Comparison of ENCODE assay signal across 8 cellular contexts in genomic region chr5:123089971-123090640, GRCh38. TPM values are rescaled to one million over a fixed set of nuclear protein-coding genes. Genes with fewer than 3 reads are reported as not detected.
DNase-seq lines count a peak whose midpoint lies in the region; ATAC-seq and TF ChIP-seq lines count a peak whose summit lies in the region.

No MANE protein-coding gene starts in this region.

- H3K27ac ChIP-seq in HL-60 (replicated peaks), result no peak overlapping the region
- no peak overlapping the region for H3K27ac ChIP-seq in brain microvascular endothelial cell
- H3K27ac ChIP-seq in liver (ENCODE audit: low read depth in 1 of 2, low read length in 2 of 2), result no peak overlapping the region
- no peak overlapping the region for H3K27ac ChIP-seq in vagina

- in situ Hi-C loops in brain microvascular endothelial cell (cut with HindIII; ENCODE audit: low pct_ligation_motif_present, low sequenced_read_pairs), result loop anchor here (25.0 kb wide), 1 partner anchor 578 kb away; no protein-coding TSS in a partner anchor

- no peak for ATAC-seq in HG03139 (IDR thresholded peaks at IDR 0.05; ENCODE audit: unreplicated experiment)

- H3K9me3 ChIP-seq in liver (ENCODE audit: control insufficient read depth in 4 of 4, low read length in 3 of 4) (peaks cover 0 to 4% (median 1%) of the 10 kb centered on the region in 4 donors), vagina (no peaks in the 10 kb centered on the region)

- TF ChIP-seq RAD21 in liver (IDR thresholded peaks at IDR 0.05), result no peak

- H3K27me3 ChIP-seq in HL-60 (ENCODE audit: insufficient read depth, poor library complexity, severe bottlenecking) (peaks cover 17% of the 10 kb centered on the region), brain microvascular endothelial cell (replicated peaks) (peaks cover 85% of the 10 kb centered on the region), liver (ENCODE audit: control insufficient read depth in 4 of 4, insufficient read depth in 4 of 4, low read length in 3 of 4) (peaks cover 0 to 43% (median 24%) of the 10 kb centered on the region in 4 donors), vagina (peaks cover 36% of the 10 kb centered on the region)

- H3K4me3 ChIP-seq in HL-60 (replicated peaks; ENCODE audit: insufficient read depth, low read length) (peak overlapping the region; percentile 21), brain microvascular endothelial cell (ENCODE audit: low read depth, low read length) (peak overlapping the region; percentile 43), liver (ENCODE audit: low read depth in 1 of 3, low read length in 3 of 3) (peak overlapping the region in 2 of 3 donors; percentile 32 to 59), vagina (peak overlapping the region; percentile 45 to 68)

- H3K4me1 ChIP-seq in liver (ENCODE audit: control insufficient read depth in 4 of 4, insufficient read depth in 4 of 4, low read length in 3 of 4), result peaks cover 31 to 48% (median 39%) of the 10 kb centered on the region in 4 donors
- H3K4me1 ChIP-seq in vagina, result peaks cover 37% of the 10 kb centered on the region

- TF ChIP-seq CTCF in HL-60 (IDR thresholded peaks at IDR 0.05; ENCODE audit: insufficient read depth, low read length), result no peak
- TF ChIP-seq CTCF in brain microvascular endothelial cell (IDR thresholded peaks at IDR 0.05; ENCODE audit: low read depth, low read length, missing control alignments), result no peak
- TF ChIP-seq CTCF in liver (IDR thresholded peaks at IDR 0.05; ENCODE audit: low read depth, low read length, missing input control), result no peak
- no peak for TF ChIP-seq CTCF in vagina (IDR thresholded peaks at IDR 0.05)

- no peaks in the 10 kb centered on the region for H3K36me3 ChIP-seq in brain microvascular endothelial cell (replicated peaks)
- H3K36me3 ChIP-seq in liver (ENCODE audit: control insufficient read depth in 4 of 4, insufficient read depth in 3 of 4, low read depth in 1 of 4, low read length in 3 of 4), result no peaks in the 10 kb centered on the region
- H3K36me3 ChIP-seq in vagina, result no peaks in the 10 kb centered on the region

- H3K9ac ChIP-seq in liver (ENCODE audit: low read depth in 1 of 2, low read length in 2 of 2), result no peak overlapping the region

- peak; percentile 75 for DNase-seq in DMS53 (lab: John Stamatoyannopoulos, UW)
- peak in 1 of 2 experiments; percentile 7 for DNase-seq in HL-60 (ENCODE audit: low read depth in 1 of 2, low spot score in 1 of 2)
- no peak for DNase-seq in brain microvascular endothelial cell
- no peak for DNase-seq in vagina (ENCODE audit: extremely low spot score in 2 of 2)
- DNase-seq in putamen (ENCODE audit: low spot score), result no peak
- no peak for DNase-seq in nucleus accumbens (lab: John Stamatoyannopoulos, UW)

- intact Hi-C loops in vagina (cut with DNase I), result loop anchor here (5.0 to 10.0 kb wide), 2 partner anchors 53 to 265 kb away; partner anchors contain the start of gene PPIC

- no peak for TF ChIP-seq POLR2A in vagina (IDR thresholded peaks at IDR 0.05)

- 2% methylated on average over 83 of the region's 83 CpGs for WGBS in liver

TF ChIP-seq in liver, 16 proteins besides CTCF, POLR2A, EP300 and RAD21:
- TF ChIP-seq NR2F2 (IDR thresholded peaks at IDR 0.05) (no peak), GABPA (IDR thresholded peaks at IDR 0.05 in 1 of 2, conservative IDR thresholded peaks at IDR 0.05 in 1 of 2) (no peak), RXRA (IDR thresholded peaks at IDR 0.05) (no peak), MAX (IDR thresholded peaks at IDR 0.05) (no peak), YY1 (IDR thresholded peaks at IDR 0.05) (no peak), FOXA1 (IDR thresholded peaks at IDR 0.05) (no peak), REST (IDR thresholded peaks at IDR 0.05) (no peak), HNF4A (conservative IDR thresholded peaks at IDR 0.05) (no peak), TAF1 (conservative IDR thresholded peaks at IDR 0.05) (no peak), HNF4G (IDR thresholded peaks at IDR 0.05) (no peak), ATF3 (IDR thresholded peaks at IDR 0.05) (no peak), ZBTB33 (IDR thresholded peaks at IDR 0.05) (no peak), SP1 (IDR thresholded peaks at IDR 0.05) (no peak), EGR1 (IDR thresholded peaks at IDR 0.05; ENCODE audit: low read depth in 2 of 2) (no peak), FOXA2 (IDR thresholded peaks at IDR 0.05) (no peak)

RNA-seq across cellular contexts. Expression of gene PRDM6, which starts 1.1 kb away (rescaled TPM):
- total RNA-seq in liver (under 1 TPM; 0.17 to 0.28 TPM), vagina (0.98 TPM)
- under 1 TPM; 0.09 to 0.33 TPM for polyA plus RNA-seq in liver

RNA-seq across cellular contexts. Expression of gene PPIC, which starts 53.6 kb away (rescaled TPM):
- 10 to 100 TPM; 13.3 to 14.6 TPM for total RNA-seq in liver
- polyA plus RNA-seq in liver, result 10 to 100 TPM; 20.0 to 26.3 TPM
- 21.6 TPM for total RNA-seq in vagina
